12 cellular contexts compared by ENCODE assay signal in genomic region chr13:109666656-109667448, GRCh38.
DNase-seq lines count a peak whose midpoint lies in the region; ATAC-seq and TF ChIP-seq lines count a peak whose summit lies in the region.
"Had no signal": no experiment of that assay in that cellular context is flagged by ENCODE, and none has a peak within 500 bp of the region (broad histone marks: within the 10 kb centered on the region; RNA-seq: fewer than 3 reads in every experiment).

No MANE protein-coding gene starts in this region.

- H3K9me3 ChIP-seq in left ventricle myocardium inferior (replicated peaks) (no peaks in the 10 kb centered on the region), gastroesophageal sphincter (no peaks in the 10 kb centered on the region)

- intact Hi-C loops in left ventricle myocardium superior (cut with micrococcal nuclease) = no loop called here
- intact Hi-C loops in left ventricle myocardium inferior (cut with micrococcal nuclease) = no loop called here

- 54 to 77% methylated on average over 9 to 11 of the region's 21 CpGs for WGBS in gastroesophageal sphincter (ENCODE audit: low coverage in 1 of 2), 2 donors

- no peak for TF ChIP-seq POLR2A in gastroesophageal sphincter (IDR thresholded peaks at IDR 0.05)

- DNase-seq in left ventricle myocardium superior (no peak), left ventricle myocardium inferior (no peak), astrocyte of the hippocampus (ENCODE audit: low read depth, low spot score) (peak; percentile 69), kidney glomerular epithelial cell (lab: John Stamatoyannopoulos, UW) (peak; percentile 51), AML-193 (lab: John Stamatoyannopoulos, UW) (no peak)
- DNase-seq: amniotic stem cell; NK-92 treated with Interleukin-12 subunit alpha and Interleukin-12 subunit beta, amount 100 ng/mL, for 24 hours; occipital lobe; stimulated activated naive CD8-positive, alpha-beta T cell treated with anti-CD3 and anti-CD28 coated beads, Interleukin-15, amount 100 ng/mL, for 72 hours had no signal

- TF ChIP-seq EP300 in gastroesophageal sphincter (IDR thresholded peaks at IDR 0.05) = no peak

- ATAC-seq in left ventricle myocardium superior = peak; percentile 50
- ATAC-seq in GM21423 (IDR thresholded peaks at IDR 0.05; ENCODE audit: unreplicated experiment) = no peak
- no peak for ATAC-seq in GM21447 (IDR thresholded peaks at IDR 0.05; ENCODE audit: unreplicated experiment)
- ATAC-seq in gastroesophageal sphincter = no peak
- ATAC-seq: stimulated activated naive CD8-positive, alpha-beta T cell treated with anti-CD3 and anti-CD28 coated beads, Interleukin-15, amount 100 ng/mL, for 72 hours had no signal

- H3K4me1 ChIP-seq in left ventricle myocardium inferior (peaks cover 17% of the 10 kb centered on the region), gastroesophageal sphincter (no peaks in the 10 kb centered on the region)

- H3K36me3 ChIP-seq in left ventricle myocardium inferior (no peaks in the 10 kb centered on the region), gastroesophageal sphincter (no peaks in the 10 kb centered on the region)

- H3K4me3 ChIP-seq in left ventricle myocardium inferior (no peak overlapping the region), gastroesophageal sphincter (no peak overlapping the region)

- TF ChIP-seq CTCF in left ventricle myocardium inferior (IDR thresholded peaks at IDR 0.05; ENCODE audit: borderline replicate concordance) (no peak), gastroesophageal sphincter (IDR thresholded peaks at IDR 0.05) (no peak)

- H3K27ac ChIP-seq in left ventricle myocardium inferior (replicated peaks) (no peak overlapping the region), gastroesophageal sphincter (no peak overlapping the region)

- H3K27me3 ChIP-seq in left ventricle myocardium inferior (ENCODE audit: low read depth) (peaks cover 59% of the 10 kb centered on the region), gastroesophageal sphincter (no peaks in the 10 kb centered on the region)

Comparison
In these comparisons a context has a peak if more than half of its experiments do, and no peak if none do; other contexts are left out.
1. DNase-seq: peak in astrocyte of the hippocampus (single experiment) and kidney glomerular epithelial cell (single experiment); none in left ventricle myocardium superior (single experiment), left ventricle myocardium inferior (single experiment) and AML-193 (0 of 2).